Comparison of ENCODE assay signal across 1 cellular context in genomic region chr5:145834917-145835838, GRCh38.
TF ChIP-seq lines count a peak whose summit lies in the region.

Gene PRELID2 (minus strand): TSS chr5:145835342. CDS start chr5:145835251, 91 bp downstream.

TF ChIP-seq in K562, 482 proteins besides CTCF, POLR2A, EP300 and RAD21 (continued from another document and continues in another):
- TF ChIP-seq E2F6 (IDR thresholded peaks at IDR 0.05; ENCODE audit: borderline replicate concordance in 1 of 2, extremely low read depth in 1 of 2, insufficient read depth in 1 of 2, insufficient read length in 1 of 2, low read depth in 1 of 2, low read length in 1 of 2, poor library complexity in 1 of 2, severe bottlenecking in 1 of 2) = peak; percentile 61 to 95
- TF ChIP-seq USF2 (CRISPR knock-in tag; IDR thresholded peaks at IDR 0.05) = no peak
- no peak for TF ChIP-seq SLC30A9 (CRISPR knock-in tag; IDR thresholded peaks at IDR 0.05)
- peak; percentile 94 for TF ChIP-seq LCOR (CRISPR knock-in tag; IDR thresholded peaks at IDR 0.05)
- TF ChIP-seq JUND (IDR thresholded peaks at IDR 0.05; ENCODE audit: borderline replicate concordance, low read depth, low read length) = peak; percentile 63
- peak; percentile 14; the same call in 1 of the 3 replicates for TF ChIP-seq JUND (tag; IDR thresholded peaks at IDR 0.05; ENCODE audit: borderline replicate concordance, low read depth, low read length)
- TF ChIP-seq ZBTB1 (CRISPR knock-in tag; IDR thresholded peaks at IDR 0.05; ENCODE audit: borderline replicate concordance, low read depth) = 0 out of 2 replicates have a peak, but pooled peaks have one; percentile 68
- TF ChIP-seq PTTG1 (tag; IDR thresholded peaks at IDR 0.05; ENCODE audit: low read depth) = no peak
- 0 out of 2 replicates have a peak, but pooled peaks have one; percentile 78 for TF ChIP-seq ZNF133 (CRISPR knock-in tag; IDR thresholded peaks at IDR 0.05)
- TF ChIP-seq ZNF12 (CRISPR knock-in tag; IDR thresholded peaks at IDR 0.05) = peak; percentile 57; the same call in 1 of the 2 replicates
- peak; percentile 58; the same call in 1 of the 2 replicates for TF ChIP-seq E2F4 (CRISPR knock-in tag; IDR thresholded peaks at IDR 0.05; ENCODE audit: low read depth)
- TF ChIP-seq ZNF76 (CRISPR knock-in tag; IDR thresholded peaks at IDR 0.05; ENCODE audit: borderline replicate concordance) = no peak
- peak; percentile 75; the same call in 1 of the 2 replicates for TF ChIP-seq AFF4 (CRISPR knock-in tag; IDR thresholded peaks at IDR 0.05)
- peak; percentile 81; the same call in 1 of the 2 replicates for TF ChIP-seq ETS1 (conservative IDR thresholded peaks at IDR 0.05; ENCODE audit: control insufficient read depth, low read depth, low read length)
- TF ChIP-seq SIX5 (IDR thresholded peaks at IDR 0.05; ENCODE audit: borderline replicate concordance in 1 of 2, insufficient read depth in 1 of 2, low read depth in 1 of 2, low read length in 2 of 2) = 0 out of 4 replicates have a peak, but pooled peaks of 1 of the 2 experiments have one; percentile 10
- peak; percentile 90 for TF ChIP-seq CREB3L1 (IDR thresholded peaks at IDR 0.05; ENCODE audit: borderline replicate concordance, low read depth)
- TF ChIP-seq CTCFL (IDR thresholded peaks at IDR 0.05; ENCODE audit: borderline replicate concordance, insufficient read depth, low read depth, low read length, poor library complexity, severe bottlenecking) = peak; percentile 62
- TF ChIP-seq PYGO2 (tag; IDR thresholded peaks at IDR 0.05) = no peak
- TF ChIP-seq ZBTB7A (IDR thresholded peaks at IDR 0.05; ENCODE audit: borderline replicate concordance, control insufficient read depth, low read depth, low read length) = peak; percentile 85; the same call in 1 of the 2 replicates
- TF ChIP-seq CSDE1 (IDR thresholded peaks at IDR 0.05) = no peak
- TF ChIP-seq IRF9 (tag; IDR thresholded peaks at IDR 0.05) = no peak
- TF ChIP-seq BCLAF1 (IDR thresholded peaks at IDR 0.05; ENCODE audit: borderline replicate concordance in 1 of 2, control insufficient read depth in 1 of 2, low read depth in 2 of 2, low read length in 1 of 2) = no peak
- TF ChIP-seq HMGN3 (IDR thresholded peaks at IDR 0.05; ENCODE audit: borderline replicate concordance, extremely low read depth, insufficient read length, low read depth, low read length) = peak; percentile 85
- peak; percentile 89; the same call in 1 of the 2 replicates for TF ChIP-seq CBX1 (IDR thresholded peaks at IDR 0.05; ENCODE audit: low read depth)
- TF ChIP-seq ZNF696 (CRISPR knock-in tag; conservative IDR thresholded peaks at IDR 0.05) = no peak
- TF ChIP-seq POLR2G (IDR thresholded peaks at IDR 0.05; ENCODE audit: low read depth, low read length) = peak; percentile 97
- no peak for TF ChIP-seq POU5F1 (IDR thresholded peaks at IDR 0.05; ENCODE audit: borderline replicate concordance, low read depth, low read length, partially characterized antibody)
- TF ChIP-seq TBL1XR1 (IDR thresholded peaks at IDR 0.05; ENCODE audit: low read length in 2 of 2) = peak in 1 of 2 experiments; percentile 30; a peak in 1 of 4 replicates
- peak in 1 of 2 experiments; percentile 87; a peak in 1 of 4 replicates for TF ChIP-seq SIN3A (IDR thresholded peaks at IDR 0.05; ENCODE audit: borderline replicate concordance in 2 of 2, control insufficient read depth in 1 of 2, low read depth in 2 of 2, low read length in 2 of 2)
- 0 out of 2 replicates have a peak, but pooled peaks have one; percentile 14 for TF ChIP-seq MEF2D (tag; conservative IDR thresholded peaks at IDR 0.05; ENCODE audit: low read depth)
- no peak for TF ChIP-seq HDAC8 (tag; IDR thresholded peaks at IDR 0.05)
- peak; percentile 56; the same call in 1 of the 2 replicates for TF ChIP-seq ZNF431 (CRISPR knock-in tag; IDR thresholded peaks at IDR 0.05)
- TF ChIP-seq POLR2B (IDR thresholded peaks at IDR 0.05; ENCODE audit: low read depth, partially characterized antibody) = peak; percentile 81
- peak in 1 of 2 experiments; percentile 61; a peak in 2 of 4 replicates for TF ChIP-seq FOXK2 (conservative IDR thresholded peaks at IDR 0.05 in 1 of 2, IDR thresholded peaks at IDR 0.05 in 1 of 2; ENCODE audit: low read depth in 2 of 2)
- no peak for TF ChIP-seq NR2F6 (CRISPR knock-in tag; IDR thresholded peaks at IDR 0.05)
- TF ChIP-seq UBTF (IDR thresholded peaks at IDR 0.05; ENCODE audit: borderline replicate concordance in 1 of 2, low read depth in 2 of 2, low read length in 2 of 2) = peak; percentile 38 to 97; a peak in 2 of 4 replicates
- peak; percentile 81 for TF ChIP-seq PHF20 (IDR thresholded peaks at IDR 0.05; ENCODE audit: partially characterized antibody)
- no peak for TF ChIP-seq IRF2 (CRISPR knock-in tag; IDR thresholded peaks at IDR 0.05)
